Comparison of ENCODE assay signal across 8 cellular contexts in the genomic region with DNA sequence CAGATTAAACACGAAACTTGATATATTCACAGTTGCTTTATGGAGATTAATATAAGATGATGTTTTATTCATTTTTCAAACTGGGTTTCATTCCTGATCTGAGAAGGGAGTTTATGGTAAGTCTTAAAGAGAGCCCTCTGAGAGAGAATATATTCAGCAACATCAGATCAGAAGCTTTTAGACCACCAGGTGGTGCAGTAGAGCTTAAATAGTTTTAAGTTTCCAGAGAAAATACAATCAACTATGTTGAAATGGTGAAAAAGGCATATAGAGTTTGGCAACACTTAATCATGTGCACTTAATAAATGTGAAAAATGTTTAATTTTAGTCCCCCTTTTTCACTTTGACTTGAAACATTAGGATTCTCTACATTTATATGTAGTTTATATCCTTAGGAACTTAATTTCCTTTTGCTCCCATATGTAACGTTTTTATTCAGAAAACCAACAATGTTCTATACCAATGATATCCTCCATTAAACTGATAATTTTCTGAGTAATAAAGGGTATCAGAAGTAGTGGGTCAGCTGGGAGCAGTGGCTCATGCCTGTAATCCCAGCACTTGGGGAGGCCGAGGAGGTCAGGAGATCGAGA.
A peak's percentile ranks its signal among the peaks of the same experiment; 100 is the strongest.
DNase-seq lines count a peak whose midpoint lies in the region; ATAC-seq and TF ChIP-seq lines count a peak whose summit lies in the region.

No MANE protein-coding gene starts in this region.

- H3K36me3 ChIP-seq in SJSA1, result peaks cover 66% of the 10 kb centered on the region

- DNase-seq in AG08395 (ENCODE audit: low spot score) (peak; percentile 55), GM10266 (ENCODE audit: extremely low spot score) (peak; percentile 20), MV-4-11 (lab: John Stamatoyannopoulos, UW) (peak; percentile 69), SJSA1 (ENCODE audit: low read depth in 1 of 2, low spot score in 2 of 2) (peak; percentile 56 to 74), dedifferentiated amniotic fluid mesenchymal stem cell (ENCODE audit: extremely low spot score) (peak; percentile 74), mesothelial cell of epicardium (ENCODE audit: low spot score in 2 of 2, unreplicated experiment in 2 of 2) (no peak)
- DNase-seq in activated CD4-positive, CD25-positive, alpha-beta regulatory T cell treated with anti-CD3 and anti-CD28 coated beads, Interleukin-2, amount 50 U/mL, for 72 hours, result no peak

- no peak overlapping the region for H3K27ac ChIP-seq in SJSA1

- no peaks in the 10 kb centered on the region for H3K9me3 Mint-ChIP-seq in mesothelial cell of epicardium

- no peaks in the 10 kb centered on the region for H3K27me3 Mint-ChIP-seq in mesothelial cell of epicardium (ENCODE audit: low read depth)

- H3K9me3 ChIP-seq in SJSA1 (replicated peaks), result no peaks in the 10 kb centered on the region

- no peak overlapping the region for H3K4me3 ChIP-seq in SJSA1

- H3K27me3 ChIP-seq in SJSA1 (replicated peaks), result no peaks in the 10 kb centered on the region

- no peak for ATAC-seq in GM18873 (IDR thresholded peaks at IDR 0.05; ENCODE audit: low FRiP score, unreplicated experiment)

- no peak overlapping the region for H3K4me3 Mint-ChIP-seq in mesothelial cell of epicardium

- peaks cover 3% of the 10 kb centered on the region for H3K4me1 Mint-ChIP-seq in mesothelial cell of epicardium

- H3K27ac Mint-ChIP-seq in mesothelial cell of epicardium, result no peak overlapping the region

- H3K36me3 Mint-ChIP-seq in mesothelial cell of epicardium, result no peaks in the 10 kb centered on the region

- peak; percentile 62 for TF ChIP-seq CTCF in GM10266 (IDR thresholded peaks at IDR 0.05; ENCODE audit: control insufficient read depth, insufficient read depth, low read depth, missing control alignments)
- peak; percentile 67 for TF ChIP-seq CTCF in mesothelial cell of epicardium (IDR thresholded peaks at IDR 0.05; ENCODE audit: unreplicated experiment)

- H3K4me1 ChIP-seq in SJSA1 (replicated peaks), result peaks cover 24% of the 10 kb centered on the region

Comparison
In these comparisons a context has a peak if more than half of its experiments do, and no peak if none do; other contexts are left out.
1. DNase-seq: peak in AG08395 (single experiment), GM10266 (single experiment), MV-4-11 (single experiment), SJSA1 (2 of 2) and dedifferentiated amniotic fluid mesenchymal stem cell (single experiment); none in mesothelial cell of epicardium (0 of 2) and activated CD4-positive, CD25-positive, alpha-beta regulatory T cell treated with anti-CD3 and anti-CD28 coated beads, Interleukin-2, amount 50 U/mL, for 72 hours (single experiment).